In the genomic region with DNA sequence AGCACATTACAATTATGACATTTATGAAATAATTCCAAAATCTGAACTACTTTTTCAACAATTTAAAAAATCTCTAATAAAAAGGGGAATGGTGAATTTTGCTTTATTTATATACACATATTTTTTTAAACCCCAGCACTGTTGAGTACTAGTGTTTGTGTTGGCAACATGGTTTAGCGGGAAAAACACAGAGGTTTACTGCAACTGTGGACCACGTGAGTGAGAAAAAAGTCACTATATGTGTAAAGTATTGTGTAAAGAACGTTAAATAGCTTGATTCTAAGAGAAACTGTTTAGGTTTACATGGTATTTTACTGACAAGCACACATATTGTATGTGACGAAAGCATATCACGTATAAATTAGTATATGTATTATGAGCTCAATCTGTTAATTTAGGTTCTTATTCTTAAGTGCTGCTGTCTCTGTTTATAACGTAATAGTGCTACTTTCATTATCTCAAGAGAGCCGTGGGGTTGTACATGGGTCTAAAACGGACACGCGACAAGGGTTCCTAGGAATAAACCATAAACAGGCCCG, we compare ENCODE assay signal across 8 cellular contexts. TPM values are rescaled to one million over a fixed set of nuclear protein-coding genes. Genes with fewer than 3 reads are reported as not detected.
DNase-seq lines count a peak whose midpoint lies in the region; ATAC-seq and TF ChIP-seq lines count a peak whose summit lies in the region.

No MANE protein-coding gene starts in this region.

- DNase-seq in T-helper 1 cell (no peak), RWPE2 (ENCODE audit: low spot score) (no peak), fibroblast of mammary gland (ENCODE audit: low read depth) (peak; percentile 54), sigmoid colon (no peak), NCI-H1105 (lab: John Stamatoyannopoulos, UW) (no peak)
- no peak for DNase-seq in stimulated activated CD4-positive, alpha-beta T cell treated with anti-CD3 and anti-CD28 coated beads, Interleukin-2, amount 100 ng/mL, for 24 hours

- no peaks in the 10 kb centered on the region for H3K9me3 ChIP-seq in RWPE2 (ENCODE audit: severe bottlenecking)
- H3K9me3 ChIP-seq in sigmoid colon: no peaks in the 10 kb centered on the region

- 1 to 2% methylated on average over 11 of the region's 11 CpGs for whole genome bisulfite sequencing in sigmoid colon, 2 donors

- H3K27ac ChIP-seq in RWPE2 (ENCODE audit: poor library complexity, severe bottlenecking): peak overlapping the region; percentile 80
- peak overlapping the region; percentile 91 to 99 (median 94) for H3K27ac ChIP-seq in sigmoid colon

- H3K9me3 Mint-ChIP-seq in T-helper 1 cell treated with Interleukin-12 subunit alpha and Interleukin-12 subunit beta and Interleukin-4 antibody, amounts not matched to agents 30 μg/mL and 1 μg/mL, for 36 hours: no peaks in the 10 kb centered on the region

- peaks cover 5% of the 10 kb centered on the region for H3K36me3 Mint-ChIP-seq in T-helper 1 cell treated with Interleukin-12 subunit alpha and Interleukin-12 subunit beta and Interleukin-4 antibody, amounts not matched to agents 30 μg/mL and 1 μg/mL, for 36 hours (ENCODE audit: low read depth)

- intact Hi-C loops in sigmoid colon (cut with DNase I): loop anchor here (2.0 to 10.0 kb wide), 5 partner anchors 121 to 429 kb away; a partner anchor contains a TSS

- H3K4me1 ChIP-seq in RWPE2 (ENCODE audit: insufficient read depth, poor library complexity, severe bottlenecking) (peaks cover 15% of the 10 kb centered on the region), sigmoid colon (peaks cover 0 to 25% (median 19%) of the 10 kb centered on the region in 4 donors)

- H3K36me3 ChIP-seq in RWPE2 (ENCODE audit: low read depth) (peaks cover 32% of the 10 kb centered on the region), sigmoid colon (no peaks in the 10 kb centered on the region)

- H3K4me3 Mint-ChIP-seq in T-helper 1 cell treated with Interleukin-12 subunit alpha and Interleukin-12 subunit beta and Interleukin-4 antibody, amounts not matched to agents 30 μg/mL and 1 μg/mL, for 36 hours: peak overlapping the region; percentile 97

- TF ChIP-seq POLR2A in sigmoid colon (IDR thresholded peaks at IDR 0.05): no peak

- no peaks in the 10 kb centered on the region for H3K27me3 ChIP-seq in RWPE2 (ENCODE audit: insufficient read depth, poor library complexity, severe bottlenecking)
- no peaks in the 10 kb centered on the region for H3K27me3 ChIP-seq in sigmoid colon

- peak overlapping the region; percentile 78 for H3K4me3 ChIP-seq in RWPE2 (ENCODE audit: severe bottlenecking)
- peak overlapping the region; percentile 86 for H3K4me3 ChIP-seq in fibroblast of mammary gland (ENCODE audit: control insufficient read depth, low read depth, low read length)
- H3K4me3 ChIP-seq in sigmoid colon: peak overlapping the region; percentile 69 to 95 (median 82)

- no peak for ATAC-seq in RWPE2 (ENCODE audit: low read depth)
- no peak for ATAC-seq in GM18498 (IDR thresholded peaks at IDR 0.05; ENCODE audit: unreplicated experiment)

- peak overlapping the region; percentile 93 for H3K27ac Mint-ChIP-seq in T-helper 1 cell treated with Interleukin-12 subunit alpha and Interleukin-12 subunit beta and Interleukin-4 antibody, amounts not matched to agents 30 μg/mL and 1 μg/mL, for 36 hours

- H3K27me3 Mint-ChIP-seq in T-helper 1 cell treated with Interleukin-12 subunit alpha and Interleukin-12 subunit beta and Interleukin-4 antibody, amounts not matched to agents 30 μg/mL and 1 μg/mL, for 36 hours (ENCODE audit: low read depth): no peaks in the 10 kb centered on the region

- TF ChIP-seq EP300 in sigmoid colon (IDR thresholded peaks at IDR 0.05): no peak

- peaks cover 19% of the 10 kb centered on the region for H3K4me1 Mint-ChIP-seq in T-helper 1 cell treated with Interleukin-12 subunit alpha and Interleukin-12 subunit beta and Interleukin-4 antibody, amounts not matched to agents 30 μg/mL and 1 μg/mL, for 36 hours (ENCODE audit: low read depth)

- TF ChIP-seq CTCF in RWPE2 (IDR thresholded peaks at IDR 0.05; ENCODE audit: poor library complexity, severe bottlenecking) (no peak), fibroblast of mammary gland (conservative IDR thresholded peaks at IDR 0.05; ENCODE audit: control insufficient read depth, insufficient read depth, low read depth, low read length) (no peak), sigmoid colon (IDR thresholded peaks at IDR 0.05) (no peak)

RNA-seq across cellular contexts. Expression of a gene that starts 0.6 kb away (rescaled TPM):
- under 1 TPM in 3 of 4 donors, not detected in 1; 0.33 to 0.95 (median 0.55) TPM for total RNA-seq in sigmoid colon
- 1 to 10 TPM in 2 of 3 donors, under 1 TPM in 1; 0.60 to 6.7 (median 2.5) TPM for polyA plus RNA-seq in sigmoid colon

RNA-seq across cellular contexts. Expression of a gene that starts 0.7 kb away (rescaled TPM):
- total RNA-seq in sigmoid colon: 10 to 100 TPM; 25.8 to 51.0 (median 40.2) TPM
- 10 to 100 TPM; 21.0 to 24.5 (median 23.8) TPM for polyA plus RNA-seq in sigmoid colon

RNA-seq across cellular contexts. Expression of a gene that starts 35.8 kb away (rescaled TPM):
- 100 to 1,000 TPM in 1 of 4 donors, 10 to 100 TPM in 3; 60.9 to 114 (median 75.7) TPM for total RNA-seq in sigmoid colon
- 100 to 1,000 TPM in 2 of 3 donors, 10 to 100 TPM in 1; 61.7 to 108 (median 108) TPM for polyA plus RNA-seq in sigmoid colon
